5 cellular contexts compared by ENCODE assay signal in genomic region chr3:28149960-28150359, GRCh38.
"Had no signal": no experiment of that assay in that cellular context is flagged by ENCODE, and none has a peak within 500 bp of the region (broad histone marks: within the 10 kb centered on the region; RNA-seq: fewer than 3 reads in every experiment).

No MANE protein-coding gene starts in this region.

- H3K4me3 ChIP-seq: GM23338, K562 had no signal

- ATAC-seq: GM23338, K562 had no signal

- H3K4me1 Mint-ChIP-seq: GM23338, H9 had no signal

- DNase-seq: H9, IMR-90, KG1 had no signal

- H3K4me3 Mint-ChIP-seq: GM23338, H9 had no signal

- H3K27ac Mint-ChIP-seq: GM23338, H9 had no signal
